ENCODE assay signal across 15 cellular contexts in the genomic region with DNA sequence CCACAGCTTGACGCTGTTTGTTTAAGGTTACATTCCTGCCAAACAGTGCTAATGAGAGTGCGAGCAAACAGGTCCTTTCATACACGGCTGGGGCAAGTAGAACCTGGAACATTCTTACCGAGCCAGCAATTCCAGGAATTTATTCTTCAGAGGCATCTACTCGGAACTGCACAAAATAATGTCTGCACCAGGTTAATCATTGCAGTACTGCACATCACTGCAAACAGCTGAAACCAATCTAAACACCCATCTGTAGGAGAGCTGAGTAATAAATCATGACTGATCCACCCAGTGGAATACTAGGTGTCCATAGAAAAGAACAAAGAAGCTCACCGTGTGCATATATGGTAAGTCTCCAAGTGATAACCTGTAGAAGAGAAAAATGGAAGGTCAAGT. TPM values are rescaled to one million over a fixed set of nuclear protein-coding genes. Genes with fewer than 3 reads are reported as not detected.
A peak's percentile ranks its signal among the peaks of the same experiment; 100 is the strongest.
DNase-seq lines count a peak whose midpoint lies in the region; ATAC-seq and TF ChIP-seq lines count a peak whose summit lies in the region.
"Had no signal": no experiment of that assay in that cellular context is flagged by ENCODE, and none has a peak within 500 bp of the region (broad histone marks: within the 10 kb centered on the region; RNA-seq: fewer than 3 reads in every experiment).

No MANE protein-coding gene starts in this region.

- no peak overlapping the region for H3K23ac ChIP-seq in mesendoderm (ENCODE audit: low read length)

- no peak overlapping the region for H2BK5ac ChIP-seq in mesendoderm (ENCODE audit: low read length)

- peaks cover 4% of the 10 kb centered on the region for H3K79me1 ChIP-seq in mesendoderm (ENCODE audit: low read length)

- H2BK120ac ChIP-seq in mesendoderm (ENCODE audit: low read depth, low read length) = no peak overlapping the region

- no peaks in the 10 kb centered on the region for H3K9me3 Mint-ChIP-seq in IgD-negative memory B cell

- intact Hi-C loops in breast epithelium (cut with DNase I; ENCODE audit: low total_unique reads) = no loop called here
- intact Hi-C loops in uterus (cut with DNase I; ENCODE audit: low total_unique reads) = no loop called here

- no peak overlapping the region for H3K4ac ChIP-seq in mesendoderm (ENCODE audit: low read depth, low read length)

- H3K9me3 ChIP-seq in breast epithelium = peaks cover 0 to 4% of the 10 kb centered on the region in 2 donors
- no peaks in the 10 kb centered on the region for H3K9me3 ChIP-seq in uterus
- H3K9me3 ChIP-seq: gastrocnemius medialis, transverse colon had no signal

- no peak overlapping the region for H3K18ac ChIP-seq in mesendoderm (ENCODE audit: low read length)

- H3K56ac ChIP-seq in mesendoderm (ENCODE audit: low read length) = no peak overlapping the region

- DNase-seq in breast epithelium (ENCODE audit: low spot score in 2 of 2) (no peak), mesendoderm (peak; percentile 23), uterus (no peak), COLO829 (ENCODE audit: low spot score) (no peak), NCI-H1694 (lab: John Stamatoyannopoulos, UW) (no peak)
- DNase-seq: activated CD4-positive, CD25-positive, alpha-beta regulatory T cell treated with anti-CD3 and anti-CD28 coated beads, Interleukin-2, amount 50 U/mL, for 72 hours; gastrocnemius medialis; NCI-H1417 treated with DMSO at 0.1 percent for 48 hours; stimulated activated CD4-positive, alpha-beta T cell treated with anti-CD3 and anti-CD28 coated beads, Interleukin-4, amount 100 ng/mL, for 1 hour; transverse colon had no signal

- peak overlapping the region in 2 of 3 donors; percentile 85 to 94 for H3K4me3 ChIP-seq in breast epithelium
- no peak overlapping the region for H3K4me3 ChIP-seq in mesendoderm (ENCODE audit: low read length)
- no peak overlapping the region for H3K4me3 ChIP-seq in uterus

- H3K27ac Mint-ChIP-seq in IgD-negative memory B cell = peak overlapping the region in 2 of 3 donors; percentile 10 to 50

- no peak overlapping the region for H2BK15ac ChIP-seq in mesendoderm (replicated peaks; ENCODE audit: low read depth)

- H3K36me3 ChIP-seq in breast epithelium (peaks cover 13% of the 10 kb centered on the region), mesendoderm (ENCODE audit: control insufficient read depth, insufficient read depth, low read length) (peaks cover 6% of the 10 kb centered on the region), uterus (no peaks in the 10 kb centered on the region)

- H3K4me3 Mint-ChIP-seq in IgD-negative memory B cell = peak overlapping the region in 3 of 4 donors; percentile 15 to 61 (median 36)

- no peak overlapping the region for H2AK5ac ChIP-seq in mesendoderm (ENCODE audit: low read length)

- peaks cover 3% of the 10 kb centered on the region for H3K27me3 Mint-ChIP-seq in IgD-negative memory B cell

- no peak overlapping the region for H3K9ac ChIP-seq in mesendoderm (ENCODE audit: low read length)

- H4K8ac ChIP-seq in mesendoderm (ENCODE audit: low read depth, low read length) = no peak overlapping the region

- peak overlapping the region; percentile 63; the same call in 1 of the 2 replicates for H3K27ac ChIP-seq in C4-2B
- H3K27ac ChIP-seq in breast epithelium = no peak overlapping the region
- no peak overlapping the region for H3K27ac ChIP-seq in mesendoderm (ENCODE audit: low read depth, low read length)
- H3K27ac ChIP-seq in uterus = peak overlapping the region in 1 of 2 donors; percentile 11

- peaks cover 8% of the 10 kb centered on the region for H3K79me2 ChIP-seq in mesendoderm (ENCODE audit: control insufficient read depth, insufficient read depth, low read length)

- H4K5ac ChIP-seq in mesendoderm (ENCODE audit: low read length) = no peak overlapping the region

- H3K27me3 ChIP-seq in breast epithelium = no peaks in the 10 kb centered on the region
- no peaks in the 10 kb centered on the region for H3K27me3 ChIP-seq in mesendoderm (ENCODE audit: insufficient read depth, low read length, poor library complexity)
- no peaks in the 10 kb centered on the region for H3K27me3 ChIP-seq in uterus

- H3K36me3 Mint-ChIP-seq in IgD-negative memory B cell = peaks cover 4% of the 10 kb centered on the region

- no CpG with 5 or more reads among the region's 6 CpGs for WGBS in mesendoderm (ENCODE audit: extremely low coverage, insufficient coverage, low lambda C conversion rate)

- TF ChIP-seq CTCF in C4-2B (conservative IDR thresholded peaks at IDR 0.05) (no peak), breast epithelium (IDR thresholded peaks at IDR 0.05) (no peak), uterus (IDR thresholded peaks at IDR 0.05) (no peak)

- TF ChIP-seq POLR2A in breast epithelium (IDR thresholded peaks at IDR 0.05) (no peak), uterus (IDR thresholded peaks at IDR 0.05) (no peak)

- peaks cover 3 to 7% of the 10 kb centered on the region in 2 donors for H3K4me1 ChIP-seq in breast epithelium
- H3K4me1 ChIP-seq in mesendoderm (ENCODE audit: control insufficient read depth, low read depth, low read length) = no peaks in the 10 kb centered on the region
- peaks cover 0 to under 1% of the 10 kb centered on the region in 2 donors for H3K4me1 ChIP-seq in uterus

- H3K4me1 Mint-ChIP-seq in IgD-negative memory B cell = peaks cover 6 to 27% (median 18%) of the 10 kb centered on the region in 3 donors

- no peak overlapping the region for H3K4me2 ChIP-seq in mesendoderm (ENCODE audit: low read length)

- ATAC-seq in HG03571 (IDR thresholded peaks at IDR 0.05; ENCODE audit: unreplicated experiment) = no peak
- ATAC-seq: gastrocnemius medialis had no signal

RNA-seq across cellular contexts. Expression of a gene that starts 1.2 kb away (rescaled TPM):
- polyA plus RNA-seq in IgD-negative memory B cell = 0.79 TPM
- total RNA-seq in breast epithelium (1 to 10 TPM; 1.6 to 2.3 (median 1.6) TPM), uterus (10 to 100 TPM in 1 of 4 donors, 1 to 10 TPM in 1, not detected in 2; 4.4 to 21.9 TPM)
- polyA plus RNA-seq in mesendoderm (2013, experiment 1 of 2) = 13.5 TPM
- 13.6 TPM for polyA plus RNA-seq in mesendoderm (2013, experiment 2 of 2)

RNA-seq across cellular contexts. Expression of a gene that starts 17.5 kb away (rescaled TPM):
- polyA plus RNA-seq in IgD-negative memory B cell = 3.1 TPM
- total RNA-seq in breast epithelium = 1 to 10 TPM; 3.7 to 7.5 (median 6.1) TPM
- polyA plus RNA-seq in mesendoderm (2013, experiment 1 of 2) = 13.5 TPM
- 13.7 TPM for polyA plus RNA-seq in mesendoderm (2013, experiment 2 of 2)
- 10 to 100 TPM in 1 of 4 donors, 1 to 10 TPM in 1, under 1 TPM in 2; 0.26 to 19.3 (median 2.4) TPM for total RNA-seq in uterus

RNA-seq across cellular contexts. Expression of a gene that starts 18.3 kb away (rescaled TPM):
- polyA plus RNA-seq in IgD-negative memory B cell = 49.6 TPM
- total RNA-seq in breast epithelium (10 to 100 TPM; 22.3 to 25.6 (median 25.4) TPM), uterus (10 to 100 TPM in 3 of 4 donors, 1 to 10 TPM in 1; 5.4 to 20.4 (median 14.6) TPM)
- 1.8 TPM for polyA plus RNA-seq in mesendoderm (2013, experiment 1 of 2)
- 1.8 TPM for polyA plus RNA-seq in mesendoderm (2013, experiment 2 of 2)

RNA-seq across cellular contexts. Expression of a gene that starts 23.6 kb away (rescaled TPM):
- polyA plus RNA-seq in IgD-negative memory B cell = 0.36 TPM
- total RNA-seq in breast epithelium = 1 to 10 TPM; 3.2 to 5.0 (median 3.9) TPM
- 4.8 TPM for polyA plus RNA-seq in mesendoderm (2013, experiment 1 of 2)
- 4.8 TPM for polyA plus RNA-seq in mesendoderm (2013, experiment 2 of 2)
- 10 to 100 TPM in 1 of 4 donors, 1 to 10 TPM in 2, not detected in 1; 2.0 to 24.2 (median 3.2) TPM for total RNA-seq in uterus

RNA-seq across cellular contexts. Expression of a gene that starts 36.5 kb away (rescaled TPM):
- polyA plus RNA-seq in IgD-negative memory B cell = not detected
- 1 to 10 TPM in 1 of 3 donors, not detected in 2; 1.3 TPM for total RNA-seq in breast epithelium
- polyA plus RNA-seq in mesendoderm (2013, experiment 1 of 2) = not detected
- 0.20 TPM for polyA plus RNA-seq in mesendoderm (2013, experiment 2 of 2)
- total RNA-seq in uterus = under 1 TPM in 2 of 4 donors, not detected in 2; 0.34 to 0.35 TPM
- total RNA-seq: bronchial epithelial cell, transverse colon had no signal
- polyA plus RNA-seq: neural cell had no signal

Comparison
In these comparisons a context has a peak if more than half of its experiments do, and no peak if none do; other contexts are left out.
1. H3K4me3 ChIP-seq: peak in breast epithelium (2 of 3); none in mesendoderm (single experiment) and uterus (0 of 2).